ENCODE assay signal across 17 cellular contexts in genomic region chr10:30897547-30897946, GRCh38.
DNase-seq lines count a peak whose midpoint lies in the region; ATAC-seq and TF ChIP-seq lines count a peak whose summit lies in the region.
"Had no signal": no experiment of that assay in that cellular context is flagged by ENCODE, and none has a peak within 500 bp of the region (broad histone marks: within the 10 kb centered on the region; RNA-seq: fewer than 3 reads in every experiment).

No MANE protein-coding gene starts in this region.

- H3K4me1 Mint-ChIP-seq in naive thymus-derived CD4-positive, alpha-beta T cell, result peaks cover 0 to 10% (median 0%) of the 10 kb centered on the region in 7 donors
- H3K4me1 Mint-ChIP-seq: CD8-positive, alpha-beta memory T cell had no signal

- peak; percentile 10 to 14 for DNase-seq in activated CD4-positive, alpha-beta T cell treated with anti-CD3 and anti-CD28 coated beads, Interleukin-2, amount 50 U/mL, for 48 hours
- DNase-seq in activated CD4-positive, alpha-beta T cell treated with anti-CD3 and anti-CD28 coated beads, Interleukin-2, amount 50 U/mL, for 4 hours, result no peak
- DNase-seq in stimulated activated CD4-positive, alpha-beta T cell treated with anti-CD3 and anti-CD28 coated beads, Interleukin-1b, Interleukin-23, amount 100 ng/mL, for 48 hours, result peak; percentile 4
- no peak for DNase-seq in stimulated activated CD4-positive, alpha-beta T cell treated with anti-CD3 and anti-CD28 coated beads, Interleukin-2, amount 100 ng/mL, for 48 hours
- no peak for DNase-seq in naive thymus-derived CD4-positive, alpha-beta T cell
- DNase-seq in NCI-H510A (lab: John Stamatoyannopoulos, UW) (no peak), tibial artery (no peak), G401 (ENCODE audit: low spot score) (no peak)
- DNase-seq: CD8-positive, alpha-beta memory T cell; DMS79 treated with DMSO at 0.1 percent for 48 hours; NCI-H1417; NCI-H187 treated with DMSO at 0.1 percent for 48 hours; NCI-H345; NCI-H526 treated with DMSO at 0.1 percent for 48 hours had no signal

- H3K4me3 ChIP-seq in naive thymus-derived CD4-positive, alpha-beta T cell (ENCODE audit: low read length), result no peak overlapping the region
- no peak overlapping the region for H3K4me3 ChIP-seq in tibial artery
- H3K4me3 ChIP-seq: BLaER1, GM12878, HAP-1 had no signal

- H3K27me3 ChIP-seq in naive thymus-derived CD4-positive, alpha-beta T cell (ENCODE audit: control insufficient read depth in 2 of 2, insufficient read depth in 2 of 2, low read length in 2 of 2), result no peaks in the 10 kb centered on the region
- no peaks in the 10 kb centered on the region for H3K27me3 ChIP-seq in tibial artery
- H3K27me3 ChIP-seq: BLaER1 had no signal

- no peaks in the 10 kb centered on the region for H3K9me3 ChIP-seq in naive thymus-derived CD4-positive, alpha-beta T cell (ENCODE audit: control insufficient read depth in 2 of 3, low read length in 3 of 3)
- no peaks in the 10 kb centered on the region for H3K9me3 ChIP-seq in tibial artery
- H3K9me3 ChIP-seq: HAP-1 had no signal

- ATAC-seq in naive thymus-derived CD4-positive, alpha-beta T cell, result peak; percentile 12
- ATAC-seq: GM12878 had no signal

- no peak for TF ChIP-seq CTCF in tibial artery (IDR thresholded peaks at IDR 0.05)

- POLR2A ChIA-PET in naive thymus-derived CD4-positive, alpha-beta T cell (lab: Charles Lee), result no interaction called here

- H3K27me3 Mint-ChIP-seq in naive thymus-derived CD4-positive, alpha-beta T cell, result no peaks in the 10 kb centered on the region
- H3K27me3 Mint-ChIP-seq: CD8-positive, alpha-beta memory T cell had no signal

- CTCF ChIA-PET in naive thymus-derived CD4-positive, alpha-beta T cell (lab: Charles Lee), result no interaction called here

- peaks cover 0 to 14% (median 0%) of the 10 kb centered on the region in 11 donors for H3K9me3 Mint-ChIP-seq in naive thymus-derived CD4-positive, alpha-beta T cell

- in situ Hi-C loops in G401 (cut with HindIII; ENCODE audit: low sequenced_read_pairs), result no loop called here

- no peaks in the 10 kb centered on the region for H3K36me3 ChIP-seq in naive thymus-derived CD4-positive, alpha-beta T cell (ENCODE audit: control insufficient read depth in 2 of 3, insufficient read depth in 3 of 3, low read length in 3 of 3)
- H3K36me3 ChIP-seq in tibial artery, result peaks cover 6 to 15% (median 15%) of the 10 kb centered on the region in 3 donors
- H3K36me3 ChIP-seq: HAP-1 had no signal

- H3K27ac ChIP-seq in naive thymus-derived CD4-positive, alpha-beta T cell (ENCODE audit: low read depth, low read length), result no peak overlapping the region
- no peak overlapping the region for H3K27ac ChIP-seq in tibial artery
- H3K27ac ChIP-seq: BLaER1 had no signal

- H3K36me3 Mint-ChIP-seq in naive thymus-derived CD4-positive, alpha-beta T cell, result peaks cover 0 to 25% (median 23%) of the 10 kb centered on the region in 5 donors

- no peak overlapping the region for H3K4me3 Mint-ChIP-seq in naive thymus-derived CD4-positive, alpha-beta T cell
- H3K4me3 Mint-ChIP-seq: CD8-positive, alpha-beta memory T cell had no signal

- intact Hi-C loops in naive thymus-derived CD4-positive, alpha-beta T cell (cut with micrococcal nuclease), result no loop called here
- intact Hi-C loops in tibial artery (cut with DNase I; ENCODE audit: low total_unique reads), result no loop called here

- no peaks in the 10 kb centered on the region for H3K4me1 ChIP-seq in naive thymus-derived CD4-positive, alpha-beta T cell (ENCODE audit: control insufficient read depth in 2 of 2, insufficient read depth in 2 of 2, low read length in 2 of 2)
- no peaks in the 10 kb centered on the region for H3K4me1 ChIP-seq in tibial artery
- H3K4me1 ChIP-seq: BLaER1, HAP-1 had no signal

- peak overlapping the region in 2 of 9 donors; percentile 26 to 28 for H3K27ac Mint-ChIP-seq in naive thymus-derived CD4-positive, alpha-beta T cell

Comparison
In these comparisons a context has a peak if more than half of its experiments do, and no peak if none do; other contexts are left out.
1. DNase-seq: peak in activated CD4-positive, alpha-beta T cell treated with anti-CD3 and anti-CD28 coated beads, Interleukin-2, amount 50 U/mL, for 48 hours (2 of 2) and stimulated activated CD4-positive, alpha-beta T cell treated with anti-CD3 and anti-CD28 coated beads, Interleukin-1b, Interleukin-23, amount 100 ng/mL, for 48 hours (single experiment); none in activated CD4-positive, alpha-beta T cell treated with anti-CD3 and anti-CD28 coated beads, Interleukin-2, amount 50 U/mL, for 4 hours (0 of 2), stimulated activated CD4-positive, alpha-beta T cell treated with anti-CD3 and anti-CD28 coated beads, Interleukin-2, amount 100 ng/mL, for 48 hours (0 of 2), naive thymus-derived CD4-positive, alpha-beta T cell (0 of 9), NCI-H510A (single experiment), tibial artery (0 of 2) and G401 (single experiment).